In genomic region chr12:82527165-82527780, GRCh38 we compare ENCODE assay signal across 8 cellular contexts.
DNase-seq lines count a peak whose midpoint lies in the region; ATAC-seq, FAIRE-seq and TF ChIP-seq lines count a peak whose summit lies in the region.

No MANE protein-coding gene starts in this region.

- H3K27me3 ChIP-seq in cardiac muscle cell (no peaks in the 10 kb centered on the region), Karpas-422 (ENCODE audit: low read length) (no peaks in the 10 kb centered on the region)

- no peaks in the 10 kb centered on the region for H3K9me2 ChIP-seq in Karpas-422 (replicated peaks; ENCODE audit: insufficient read depth, low read length)

- H3K4me1 ChIP-seq in cardiac muscle cell (ENCODE audit: low read depth), result peaks cover 5% of the 10 kb centered on the region
- H3K4me1 ChIP-seq in Karpas-422 (ENCODE audit: low read length), result no peaks in the 10 kb centered on the region
- peaks cover 3% of the 10 kb centered on the region for H3K4me1 ChIP-seq in mucosa of descending colon (ENCODE audit: low read depth)

- H3K9ac ChIP-seq in Karpas-422 (ENCODE audit: low read length), result no peak overlapping the region

- no peaks in the 10 kb centered on the region for H3K79me2 ChIP-seq in Karpas-422 (ENCODE audit: low read length)

- H3K27ac ChIP-seq in cardiac muscle cell, result no peak overlapping the region
- no peak overlapping the region for H3K27ac ChIP-seq in Karpas-422 (ENCODE audit: low read length)

- ATAC-seq in Right ventricle myocardium inferior, result no peak
- peak; percentile 77 for ATAC-seq in GM21723 (IDR thresholded peaks at IDR 0.05; ENCODE audit: unreplicated experiment)
- ATAC-seq in mucosa of descending colon, result peak; percentile 62
- no peak for ATAC-seq in GM21528 (IDR thresholded peaks at IDR 0.05; ENCODE audit: low FRiP score, unreplicated experiment)

- H3K36me3 ChIP-seq in cardiac muscle cell (no peaks in the 10 kb centered on the region), Karpas-422 (ENCODE audit: insufficient read depth, low read length) (no peaks in the 10 kb centered on the region), mucosa of descending colon (ENCODE audit: low read depth) (no peaks in the 10 kb centered on the region)

- TF ChIP-seq CTCF in cardiac muscle cell (IDR thresholded peaks at IDR 0.05; ENCODE audit: low read depth, low read length) (peak; percentile 92), mucosa of descending colon (IDR thresholded peaks at IDR 0.05) (peak; percentile 58)

- H2AFZ ChIP-seq in Karpas-422 (ENCODE audit: low read length), result no peak overlapping the region

- intact Hi-C loops in Right ventricle myocardium inferior (cut with DNase I), result loop anchor here (5.0 kb wide), 1 partner anchor 1980 kb away; no protein-coding TSS in a partner anchor
- intact Hi-C loops in mucosa of descending colon (cut with DNase I, micrococcal nuclease), result loop anchor here in 1 of 2 donors (5.0 to 10.0 kb wide), 2 partner anchors 100 to 158 kb away; partner anchors contain the start of gene TMTC2

- H4K20me1 ChIP-seq in Karpas-422 (ENCODE audit: insufficient read depth, low read depth, low read length), result no peaks in the 10 kb centered on the region

- peak; percentile 78 for FAIRE-seq in RCC 7860 (lab: Jason Lieb, UNC)

- H3K9me3 ChIP-seq in cardiac muscle cell (ENCODE audit: low read depth) (no peaks in the 10 kb centered on the region), Karpas-422 (ENCODE audit: low read length) (no peaks in the 10 kb centered on the region), mucosa of descending colon (no peaks in the 10 kb centered on the region)

- H3K4me3 ChIP-seq in cardiac muscle cell (no peak overlapping the region), Karpas-422 (ENCODE audit: low read length) (no peak overlapping the region), mucosa of descending colon (no peak overlapping the region)

- no peak overlapping the region for H3K4me2 ChIP-seq in Karpas-422 (ENCODE audit: low read depth, low read length, poor library complexity, severe bottlenecking)

- DNase-seq in cardiac muscle cell (ENCODE audit: low read depth in 1 of 2, low spot score in 1 of 2) (peak; percentile 78 to 83), Right ventricle myocardium inferior (ENCODE audit: missing footprints) (no peak), Karpas-422 (peak; percentile 79), RCC 7860 (ENCODE audit: low spot score) (peak; percentile 34), dermis blood vessel endothelial cell (peak; percentile 74), mucosa of descending colon (peak in 1 of 3 donors; percentile 69)

Comparison
In these comparisons a context has a peak if more than half of its experiments do, and no peak if none do; other contexts are left out.
1. ATAC-seq: peak in GM21723 (single experiment) and mucosa of descending colon (single experiment); none in Right ventricle myocardium inferior (single experiment) and GM21528 (single experiment).